7 cellular contexts compared by ENCODE assay signal in genomic region chr2:2755990-2756389, GRCh38.
"Had no signal": no experiment of that assay in that cellular context is flagged by ENCODE, and none has a peak within 500 bp of the region (broad histone marks: within the 10 kb centered on the region; RNA-seq: fewer than 3 reads in every experiment).

No MANE protein-coding gene starts in this region.

- H2AFZ ChIP-seq: GM23248 had no signal

- H3K4me3 ChIP-seq: GM23248 had no signal

- H3K36me3 Mint-ChIP-seq: IgD-negative memory B cell had no signal

- H3K4me1 Mint-ChIP-seq: IgD-negative memory B cell had no signal

- H3K27ac ChIP-seq: GM23248, HL-60 had no signal

- DNase-seq: GM23248, GOT3, H7, HCEC 1CT had no signal

- ATAC-seq: HepG2 had no signal

- H3K9ac ChIP-seq: GM23248 had no signal

- H3K27me3 Mint-ChIP-seq: IgD-negative memory B cell had no signal
